1 cellular context compared by ENCODE assay signal in genomic region chr5:178231736-178232123, GRCh38.
TF ChIP-seq lines count a peak whose summit lies in the region.

No MANE protein-coding gene starts in this region.

TF ChIP-seq in K562, 482 proteins besides CTCF, POLR2A, EP300 and RAD21 (continues in another document):
- TF ChIP-seq USF1 (CRISPR knock-in tag; IDR thresholded peaks at IDR 0.05), result peak; percentile 39; the same call in 1 of the 2 replicates
- TF ChIP-seq EP400 (IDR thresholded peaks at IDR 0.05), result peak; percentile 29; the same call in 1 of the 2 replicates
- 0 out of 2 replicates have a peak, but pooled peaks have one; percentile 36 for TF ChIP-seq FOXP1 (CRISPR knock-in tag; IDR thresholded peaks at IDR 0.05)
- TF ChIP-seq MGA (IDR thresholded peaks at IDR 0.05), result peak; percentile 38; the same call in 1 of the 2 replicates
- TF ChIP-seq ZBTB17 (CRISPR knock-in tag; IDR thresholded peaks at IDR 0.05), result no peak
- TF ChIP-seq EHMT2 (IDR thresholded peaks at IDR 0.05), result no peak
- TF ChIP-seq MCM7 (IDR thresholded peaks at IDR 0.05), result no peak
- peak; percentile 68; the same call in 1 of the 2 replicates for TF ChIP-seq ZNF766 (CRISPR knock-in tag; conservative IDR thresholded peaks at IDR 0.05)
- 0 out of 4 replicates have a peak, but pooled peaks of 1 of the 2 experiments have one; percentile 15 for TF ChIP-seq MAZ (CRISPR knock-in tag; conservative IDR thresholded peaks at IDR 0.05 in 1 of 2, IDR thresholded peaks at IDR 0.05 in 1 of 2)
- no peak for TF ChIP-seq JUN (IDR thresholded peaks at IDR 0.05; ENCODE audit: borderline replicate concordance, low read depth, low read length)
- TF ChIP-seq JUN (CRISPR knock-in tag; IDR thresholded peaks at IDR 0.05; ENCODE audit: borderline replicate concordance), result 0 out of 2 replicates have a peak, but pooled peaks have one; percentile 52
- no peak for TF ChIP-seq CLOCK (CRISPR knock-in tag; IDR thresholded peaks at IDR 0.05; ENCODE audit: borderline replicate concordance)
- peak in 1 of 2 experiments; percentile 44; a peak in 2 of 4 replicates for TF ChIP-seq HDAC1 (IDR thresholded peaks at IDR 0.05)
- no peak; the same call in 1 of the 2 replicates for TF ChIP-seq MYC (IDR thresholded peaks at IDR 0.05; ENCODE audit: low read depth, low read length)
- 0 out of 2 replicates have a peak, but pooled peaks have one; percentile 51 for TF ChIP-seq MYC (CRISPR knock-in tag; IDR thresholded peaks at IDR 0.05; ENCODE audit: borderline replicate concordance, low read depth)
- no peak for TF ChIP-seq MNT (conservative IDR thresholded peaks at IDR 0.05)
- peak; percentile 61; the same call in 1 of the 2 replicates for TF ChIP-seq NKRF (IDR thresholded peaks at IDR 0.05; ENCODE audit: borderline replicate concordance)
- no peak for TF ChIP-seq NR2C1 (IDR thresholded peaks at IDR 0.05)
- TF ChIP-seq NR2C1 (tag; IDR thresholded peaks at IDR 0.05), result no peak
- TF ChIP-seq ZNF282 (CRISPR knock-in tag; IDR thresholded peaks at IDR 0.05), result 0 out of 2 replicates have a peak, but pooled peaks have one; percentile 56
- peak; percentile 71 for TF ChIP-seq MAX (CRISPR knock-in tag; IDR thresholded peaks at IDR 0.05)
- TF ChIP-seq TRIM24 (IDR thresholded peaks at IDR 0.05), result no peak
- no peak for TF ChIP-seq TEAD4 (IDR thresholded peaks at IDR 0.05; ENCODE audit: low read length)
- TF ChIP-seq TEAD4 (CRISPR knock-in tag; IDR thresholded peaks at IDR 0.05; ENCODE audit: borderline replicate concordance), result 0 out of 2 replicates have a peak, but pooled peaks have one; percentile 42
